Comparison of ENCODE assay signal across 20 cellular contexts in genomic region chr4:85165808-85166207, GRCh38.
"Had no signal": no experiment of that assay in that cellular context is flagged by ENCODE, and none has a peak within 500 bp of the region (broad histone marks: within the 10 kb centered on the region; RNA-seq: fewer than 3 reads in every experiment).

No MANE protein-coding gene starts in this region.

- H3K27ac ChIP-seq: cardiac muscle cell, thoracic aorta, upper lobe of left lung, VCaP had no signal

- DNase-seq: activated CD4-positive, alpha-beta T cell treated with anti-CD3 and anti-CD28 coated beads, Interleukin-2, amount 10 ng/mL, durations not matched to agents 7 days and 5 days; activated CD4-positive, CD25-positive, alpha-beta regulatory T cell treated with anti-CD3 and anti-CD28 coated beads, Interleukin-2, amount 50 U/mL, for 72 hours; activated CD8-positive, alpha-beta memory T cell treated with anti-CD3 and anti-CD28 coated beads, Interleukin-2, amount 10 ng/mL, durations not matched to agents 7 days and 5 days; activated CD8-positive, alpha-beta T cell treated with anti-CD3 and anti-CD28 coated beads for 36 hours; activated gamma-delta T cell; activated naive CD4-positive, alpha-beta T cell treated with anti-CD3 and anti-CD28 coated beads, Interleukin-2, amount 50 U/mL, for 16 hours; activated naive CD8-positive, alpha-beta T cell treated with anti-CD3 and anti-CD28 coated beads, Interleukin-2, amount 50 U/mL, for 24 hours; activated T-cell treated with anti-CD3 and anti-CD28 coated beads for 4 hours; effector CD4-positive, alpha-beta T cell; hypothalamus; nucleus accumbens; stimulated activated CD4-positive, alpha-beta T cell treated with anti-CD3 and anti-CD28 coated beads, Interleukin-4, amount 100 ng/mL, for 24 hours; stimulated activated naive CD4-positive, alpha-beta T cell treated with Interleukin-2 at 50 U/mL for 16 hours; T-cell; upper lobe of left lung had no signal

- H3K4me3 ChIP-seq: cardiac muscle cell, thoracic aorta, upper lobe of left lung had no signal

- H3K27me3 ChIP-seq: cardiac muscle cell, upper lobe of left lung had no signal

- FAIRE-seq: frontal cortex had no signal

- ATAC-seq: activated CD8-positive, alpha-beta memory T cell treated with anti-CD3 and anti-CD28 coated beads, Interleukin-2, amount 10 ng/mL, durations not matched to agents 7 days and 5 days; activated CD8-positive, alpha-beta T cell treated with anti-CD3 and anti-CD28 coated beads for 36 hours; activated naive CD8-positive, alpha-beta T cell treated with anti-CD3 and anti-CD28 coated beads, Interleukin-2, amount 50 U/mL, for 24 hours; esophagus mucosa; T-cell had no signal

- H3K4me1 ChIP-seq: upper lobe of left lung had no signal

- H3K9me3 ChIP-seq: thoracic aorta, upper lobe of left lung had no signal

- H3K36me3 ChIP-seq: cardiac muscle cell, thoracic aorta, upper lobe of left lung had no signal
